ENCODE assay signal across 1 cellular context in the genomic region with DNA sequence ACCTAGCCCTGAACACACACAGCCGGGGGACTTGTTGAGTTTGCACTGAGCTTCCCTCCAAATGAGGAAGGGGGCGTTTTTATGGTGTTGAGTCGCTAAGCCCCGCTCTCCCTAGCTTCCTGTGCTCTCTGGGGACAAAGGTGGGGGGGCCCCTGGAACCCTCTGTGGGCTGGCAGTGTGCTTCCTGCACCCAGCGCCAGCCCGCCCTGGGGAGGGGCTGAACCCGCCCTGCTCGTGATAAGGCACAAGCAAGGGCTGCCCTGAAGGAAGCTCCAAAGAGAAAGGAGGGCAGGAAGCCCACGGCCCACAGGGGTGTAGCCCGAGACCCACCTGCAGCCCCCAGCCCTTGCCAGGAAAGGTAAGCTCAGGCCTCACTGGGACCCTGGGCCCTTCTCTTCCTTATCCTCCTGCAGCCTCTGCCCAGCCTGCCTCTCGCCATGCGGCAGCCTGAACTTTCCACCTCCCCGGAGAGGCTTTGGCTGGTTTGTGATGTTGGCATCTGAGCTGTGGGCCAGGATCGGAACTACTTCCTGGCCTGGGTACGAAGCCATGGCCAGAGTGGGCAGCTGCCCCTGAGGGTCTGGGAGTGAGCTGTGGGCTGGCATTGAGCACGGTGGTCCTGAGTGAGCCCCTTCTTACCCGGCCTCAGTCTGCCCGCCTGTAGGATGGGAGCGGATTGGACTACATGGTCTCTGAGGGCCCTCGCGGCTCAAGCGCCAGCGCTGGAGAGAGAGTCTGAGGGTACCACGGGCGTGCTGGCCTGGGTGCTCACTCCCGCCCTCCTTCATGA.
TF ChIP-seq lines count a peak whose summit lies in the region.

Gene FERMT3 (plus strand): TSS at position 265 of the 790 bp plus-strand sequence. CDS start 644 bp downstream, outside the sequence.

TF ChIP-seq in GM12878, 131 proteins besides CTCF, POLR2A, EP300 and RAD21 (continued from another document and continues in another):
- TF ChIP-seq ZNF687 (IDR thresholded peaks at IDR 0.05), result peak; percentile 50; the same call in 1 of the 2 replicates
- TF ChIP-seq ZSCAN29 (IDR thresholded peaks at IDR 0.05), result no peak
- no peak for TF ChIP-seq SUZ12 (IDR thresholded peaks at IDR 0.05; ENCODE audit: unreplicated experiment)
- no peak for TF ChIP-seq CBFB (IDR thresholded peaks at IDR 0.05; ENCODE audit: low read depth)
- TF ChIP-seq TCF7 (IDR thresholded peaks at IDR 0.05; ENCODE audit: borderline replicate concordance), result no peak
- TF ChIP-seq WRNIP1 (IDR thresholded peaks at IDR 0.05; ENCODE audit: borderline replicate concordance, low read depth, low read length), result no peak
- no peak for TF ChIP-seq NR2C2 (IDR thresholded peaks at IDR 0.05; ENCODE audit: borderline replicate concordance, control insufficient read depth, insufficient read length, low read depth)
- no peak for TF ChIP-seq RAD51 (IDR thresholded peaks at IDR 0.05)
- TF ChIP-seq RFX5 (IDR thresholded peaks at IDR 0.05; ENCODE audit: low read depth, low read length), result peak; percentile 16; the same call in 1 of the 2 replicates
- TF ChIP-seq ASH2L (IDR thresholded peaks at IDR 0.05; ENCODE audit: borderline replicate concordance, low read depth), result no peak
- TF ChIP-seq MYC (IDR thresholded peaks at IDR 0.05; ENCODE audit: insufficient read depth, insufficient read length, insufficient replicate concordance, low read length, severe bottlenecking), result no peak
- peak; percentile 53 to 57 for TF ChIP-seq IKZF2 (IDR thresholded peaks at IDR 0.05)
- TF ChIP-seq, protein P1, sequence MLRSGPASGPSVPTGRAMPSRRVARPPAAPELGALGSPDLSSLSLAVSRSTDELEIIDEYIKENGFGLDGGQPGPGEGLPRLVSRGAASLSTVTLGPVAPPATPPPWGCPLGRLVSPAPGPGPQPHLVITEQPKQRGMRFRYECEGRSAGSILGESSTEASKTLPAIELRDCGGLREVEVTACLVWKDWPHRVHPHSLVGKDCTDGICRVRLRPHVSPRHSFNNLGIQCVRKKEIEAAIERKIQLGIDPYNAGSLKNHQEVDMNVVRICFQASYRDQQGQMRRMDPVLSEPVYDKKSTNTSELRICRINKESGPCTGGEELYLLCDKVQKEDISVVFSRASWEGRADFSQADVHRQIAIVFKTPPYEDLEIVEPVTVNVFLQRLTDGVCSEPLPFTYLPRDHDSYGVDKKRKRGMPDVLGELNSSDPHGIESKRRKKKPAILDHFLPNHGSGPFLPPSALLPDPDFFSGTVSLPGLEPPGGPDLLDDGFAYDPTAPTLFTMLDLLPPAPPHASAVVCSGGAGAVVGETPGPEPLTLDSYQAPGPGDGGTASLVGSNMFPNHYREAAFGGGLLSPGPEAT (IDR thresholded peaks at IDR 0.05; ENCODE audit: low read depth), result peak; percentile 34; the same call in 1 of the 2 replicates
- TF ChIP-seq ZBED1 (IDR thresholded peaks at IDR 0.05; ENCODE audit: borderline replicate concordance), result no peak; the same call in 1 of the 2 replicates
- 0 out of 2 replicates have a peak, but pooled peaks have one; percentile 11 for TF ChIP-seq MTA2 (IDR thresholded peaks at IDR 0.05; ENCODE audit: low read depth)
- TF ChIP-seq REST (IDR thresholded peaks at IDR 0.05; ENCODE audit: low read depth, low read length), result no peak
- no peak for TF ChIP-seq SUPT20H (IDR thresholded peaks at IDR 0.05; ENCODE audit: borderline replicate concordance, control insufficient read depth, low read depth, low read length)
- no peak for TF ChIP-seq CBX5 (IDR thresholded peaks at IDR 0.05; ENCODE audit: low read depth)
- no peak for TF ChIP-seq LARP7 (IDR thresholded peaks at IDR 0.05)
- TF ChIP-seq PKNOX1 (IDR thresholded peaks at IDR 0.05), result no peak
- TF ChIP-seq EZH2 (IDR thresholded peaks at IDR 0.05; ENCODE audit: borderline replicate concordance, control insufficient read depth, low read depth, low read length), result no peak
- no peak for TF ChIP-seq PBX3 (IDR thresholded peaks at IDR 0.05; ENCODE audit: insufficient replicate concordance, low read depth, low read length)
- peak; percentile 61 for TF ChIP-seq KLF5 (IDR thresholded peaks at IDR 0.05; ENCODE audit: partially characterized antibody)
- TF ChIP-seq, protein P2, sequence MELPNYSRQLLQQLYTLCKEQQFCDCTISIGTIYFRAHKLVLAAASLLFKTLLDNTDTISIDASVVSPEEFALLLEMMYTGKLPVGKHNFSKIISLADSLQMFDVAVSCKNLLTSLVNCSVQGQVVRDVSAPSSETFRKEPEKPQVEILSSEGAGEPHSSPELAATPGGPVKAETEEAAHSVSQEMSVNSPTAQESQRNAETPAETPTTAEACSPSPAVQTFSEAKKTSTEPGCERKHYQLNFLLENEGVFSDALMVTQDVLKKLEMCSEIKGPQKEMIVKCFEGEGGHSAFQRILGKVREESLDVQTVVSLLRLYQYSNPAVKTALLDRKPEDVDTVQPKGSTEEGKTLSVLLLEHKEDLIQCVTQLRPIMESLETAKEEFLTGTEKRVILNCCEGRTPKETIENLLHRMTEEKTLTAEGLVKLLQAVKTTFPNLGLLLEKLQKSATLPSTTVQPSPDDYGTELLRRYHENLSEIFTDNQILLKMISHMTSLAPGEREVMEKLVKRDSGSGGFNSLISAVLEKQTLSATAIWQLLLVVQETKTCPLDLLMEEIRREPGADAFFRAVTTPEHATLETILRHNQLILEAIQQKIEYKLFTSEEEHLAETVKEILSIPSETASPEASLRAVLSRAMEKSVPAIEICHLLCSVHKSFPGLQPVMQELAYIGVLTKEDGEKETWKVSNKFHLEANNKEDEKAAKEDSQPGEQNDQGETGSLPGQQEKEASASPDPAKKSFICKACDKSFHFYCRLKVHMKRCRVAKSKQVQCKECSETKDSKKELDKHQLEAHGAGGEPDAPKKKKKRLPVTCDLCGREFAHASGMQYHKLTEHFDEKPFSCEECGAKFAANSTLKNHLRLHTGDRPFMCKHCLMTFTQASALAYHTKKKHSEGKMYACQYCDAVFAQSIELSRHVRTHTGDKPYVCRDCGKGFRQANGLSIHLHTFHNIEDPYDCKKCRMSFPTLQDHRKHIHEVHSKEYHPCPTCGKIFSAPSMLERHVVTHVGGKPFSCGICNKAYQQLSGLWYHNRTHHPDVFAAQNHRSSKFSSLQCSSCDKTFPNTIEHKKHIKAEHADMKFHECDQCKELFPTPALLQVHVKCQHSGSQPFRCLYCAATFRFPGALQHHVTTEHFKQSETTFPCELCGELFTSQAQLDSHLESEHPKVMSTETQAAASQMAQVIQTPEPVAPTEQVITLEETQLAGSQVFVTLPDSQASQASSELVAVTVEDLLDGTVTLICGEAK (IDR thresholded peaks at IDR 0.05; ENCODE audit: borderline replicate concordance), result no peak
- TF ChIP-seq CREM (IDR thresholded peaks at IDR 0.05; ENCODE audit: low read depth), result no peak
- no peak for TF ChIP-seq SREBF1 (IDR thresholded peaks at IDR 0.05; ENCODE audit: low read length)
- TF ChIP-seq ZBTB11 (CRISPR knock-in tag; IDR thresholded peaks at IDR 0.05), result no peak
- no peak for TF ChIP-seq ESRRA (IDR thresholded peaks at IDR 0.05; ENCODE audit: low read length)
- no peak for TF ChIP-seq SREBF2 (IDR thresholded peaks at IDR 0.05; ENCODE audit: low read length)
- TF ChIP-seq BRCA1 (IDR thresholded peaks at IDR 0.05; ENCODE audit: low read depth, low read length), result no peak
- no peak for TF ChIP-seq YBX1 (IDR thresholded peaks at IDR 0.05)
- TF ChIP-seq STAT1 (conservative IDR thresholded peaks at IDR 0.05), result no peak
- no peak for TF ChIP-seq RB1 (IDR thresholded peaks at IDR 0.05; ENCODE audit: borderline replicate concordance)
- no peak for TF ChIP-seq CEBPB (IDR thresholded peaks at IDR 0.05; ENCODE audit: borderline replicate concordance in 1 of 2, low read depth in 2 of 2, low read length in 2 of 2)
- no peak for TF ChIP-seq CHD4 (IDR thresholded peaks at IDR 0.05)
